2 cellular contexts compared by ENCODE assay signal in genomic region chr18:79684787-79685186, GRCh38.
TF ChIP-seq lines count a peak whose summit lies in the region.

No MANE protein-coding gene starts in this region.

TF ChIP-seq in IMR-90, 13 proteins besides CTCF, POLR2A, EP300 and RAD21:
- TF ChIP-seq RFX5 (IDR thresholded peaks at IDR 0.05; ENCODE audit: low read depth, low read length) (no peak), FOS (IDR thresholded peaks at IDR 0.05; ENCODE audit: low read depth, low read length) (no peak), USF2 (IDR thresholded peaks at IDR 0.05; ENCODE audit: low read depth, low read length) (no peak), ELK1 (IDR thresholded peaks at IDR 0.05; ENCODE audit: borderline replicate concordance, low read depth, low read length) (no peak), BHLHE40 (IDR thresholded peaks at IDR 0.05; ENCODE audit: low read depth, low read length) (no peak), SMC3 (IDR thresholded peaks at IDR 0.05; ENCODE audit: low read depth, low read length) (no peak), CEBPB (IDR thresholded peaks at IDR 0.05; ENCODE audit: low read depth, low read length) (no peak)

TF ChIP-seq in H1, 55 proteins besides CTCF, POLR2A, EP300 and RAD21:
- no peak for TF ChIP-seq GABPA (IDR thresholded peaks at IDR 0.05; ENCODE audit: borderline replicate concordance, insufficient read depth, low read length)
- no peak for TF ChIP-seq KDM1A (IDR thresholded peaks at IDR 0.05; ENCODE audit: borderline replicate concordance, low read length)
